ENCODE assay signal across 8 cellular contexts in the genomic region with DNA sequence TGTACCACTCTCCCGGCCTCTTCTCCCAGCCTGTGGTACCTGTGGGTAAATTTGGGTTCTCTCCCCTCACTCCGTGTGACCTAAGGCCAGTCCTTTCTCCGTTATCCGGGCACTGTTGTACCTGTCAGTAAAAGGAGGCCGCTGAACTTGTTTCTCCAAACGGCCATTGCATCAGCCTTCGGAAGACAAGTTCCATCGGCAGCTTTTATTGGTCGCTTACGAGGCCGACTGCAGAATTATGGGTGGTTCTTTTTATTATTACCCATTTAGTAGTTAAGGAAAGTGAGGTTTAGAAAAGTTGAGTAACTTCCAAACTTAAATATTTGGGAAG. TPM values are rescaled to one million over a fixed set of nuclear protein-coding genes. Genes with fewer than 3 reads are reported as not detected.
DNase-seq lines count a peak whose midpoint lies in the region; ATAC-seq, FAIRE-seq and TF ChIP-seq lines count a peak whose summit lies in the region.

No MANE protein-coding gene starts in this region.

- H3K27ac ChIP-seq in PC-9 (peak overlapping the region; percentile 80), lung (ENCODE audit: low read depth in 1 of 2, low read length in 1 of 2) (peak overlapping the region; percentile 86 to 92)

- FAIRE-seq in RCC 7860 (lab: Jason Lieb, UNC) = no peak

- H3K79me2 ChIP-seq in PC-9 (ENCODE audit: low read depth) = peaks cover 53% of the 10 kb centered on the region

- 0 to 2% methylated on average over 11 of the region's 11 CpGs for WGBS in lung, 2 donors

- H3K9me3 ChIP-seq in PC-9 (ENCODE audit: insufficient read depth, low read depth) (no peaks in the 10 kb centered on the region), lung (ENCODE audit: control insufficient read depth in 2 of 2, insufficient read depth in 1 of 2, low read length in 1 of 2) (no peaks in the 10 kb centered on the region)

- CTCF ChIA-PET in PC-9 (lab: Charles Lee) = interaction anchor here (0.6 kb wide), 1 partner anchor 226 kb away, joined by 3 read pairs; no protein-coding TSS in a partner anchor

- peak overlapping the region; percentile 92 for H3K27ac Mint-ChIP-seq in type B pancreatic cell

- peak; percentile 1 for ATAC-seq in lung (ENCODE audit: insufficient read depth, low FRiP score)

- no peak for TF ChIP-seq CTCF in PC-9 (conservative IDR thresholded peaks at IDR 0.05)
- TF ChIP-seq CTCF in choroid plexus epithelial cell (conservative IDR thresholded peaks at IDR 0.05; ENCODE audit: low read depth, low read length) = no peak
- no peak for TF ChIP-seq CTCF in lung (IDR thresholded peaks at IDR 0.05; ENCODE audit: control extremely low read depth, extremely low read depth)
- TF ChIP-seq CTCF in type B pancreatic cell (conservative IDR thresholded peaks at IDR 0.05) = no peak

- H3F3A ChIP-seq in PC-9 (ENCODE audit: insufficient read depth, low read depth) = peaks cover 27% of the 10 kb centered on the region; the same call in 1 of the 2 replicates

- H3K9me3 Mint-ChIP-seq in type B pancreatic cell = no peaks in the 10 kb centered on the region

- BruUV-seq in PC-9 (replicated peaks; lab: Mats Ljungman, UMichigan) = no TSS peak

- peaks cover 13% of the 10 kb centered on the region for H3K4me1 Mint-ChIP-seq in type B pancreatic cell (ENCODE audit: unreplicated experiment)

- H3K4me3 Mint-ChIP-seq in type B pancreatic cell = peak overlapping the region; percentile 97

- H3K27me3 Mint-ChIP-seq in type B pancreatic cell = no peaks in the 10 kb centered on the region

- intact Hi-C loops in PC-9 (cut with micrococcal nuclease; ENCODE audit: unreplicated experiment) = loop anchor here (2.0 to 5.0 kb wide), 2 partner anchors 73 to 219 kb away; no protein-coding TSS in a partner anchor

- H3K4me1 ChIP-seq in PC-9 (replicated peaks; ENCODE audit: insufficient read depth) (peaks cover 16% of the 10 kb centered on the region), lung (ENCODE audit: control insufficient read depth in 2 of 2, insufficient read depth in 2 of 2, low read length in 2 of 2) (peaks cover 0 to 7% of the 10 kb centered on the region in 2 donors)

- no peaks in the 10 kb centered on the region for H3K9me2 ChIP-seq in PC-9 (ENCODE audit: insufficient read depth)

- H3K4me3 ChIP-seq in H7 (ENCODE audit: insufficient read depth, low read depth, low read length) (peak overlapping the region; percentile 79), PC-9 (peak overlapping the region; percentile 95), choroid plexus epithelial cell (ENCODE audit: low read depth, low read length) (peak overlapping the region; percentile 98), lung (peak overlapping the region; percentile 93)

- H2AFZ ChIP-seq in PC-9 = peak overlapping the region; percentile 98

- H3K27me3 ChIP-seq in H7 (ENCODE audit: control insufficient read depth, insufficient read depth, low read length) (no peaks in the 10 kb centered on the region), PC-9 (ENCODE audit: insufficient read depth, low read depth) (no peaks in the 10 kb centered on the region), lung (ENCODE audit: control insufficient read depth, insufficient read depth) (no peaks in the 10 kb centered on the region)

- peak overlapping the region; percentile 98 for H3K4me2 ChIP-seq in PC-9

- H3K36me3 Mint-ChIP-seq in type B pancreatic cell = peaks cover 19% of the 10 kb centered on the region

- H3K36me3 ChIP-seq in H7 (replicated peaks; ENCODE audit: control insufficient read depth, insufficient read depth, low read length) (peaks cover 26% of the 10 kb centered on the region), PC-9 (ENCODE audit: low read depth) (peaks cover 40% of the 10 kb centered on the region), lung (ENCODE audit: control insufficient read depth in 2 of 2, insufficient read depth in 2 of 2, low read length in 2 of 2) (peaks cover 16 to 25% of the 10 kb centered on the region in 2 donors)

- peak; percentile 31 for DNase-seq in D341Med (ENCODE audit: low spot score)
- peak; percentile 65 for DNase-seq in H7
- peak; percentile 16 to 51 for DNase-seq in PC-9
- peak; percentile 62 for DNase-seq in choroid plexus epithelial cell (ENCODE audit: low read depth)
- no peak for DNase-seq in lung (ENCODE audit: low spot score)
- DNase-seq in type B pancreatic cell (ENCODE audit: extremely low spot score, unreplicated experiment) = no peak
- no peak for DNase-seq in RCC 7860 (ENCODE audit: low spot score)
- no peak for DNase-seq in cortex of kidney (lab: John Stamatoyannopoulos, UW)

- peaks cover 18% of the 10 kb centered on the region for H4K20me1 ChIP-seq in PC-9 (ENCODE audit: insufficient read depth)

- POLR2A ChIA-PET in PC-9 (lab: Charles Lee; ENCODE audit: unreplicated experiment) = no interaction called here

RNA-seq across cellular contexts. Expression of gene GRPEL2, which starts 0.6 kb away (rescaled TPM):
- total RNA-seq in H7 (2014; rRNA removed; shearing (Covaris generic)) = 36.1 and 37.0 TPM in 2 replicates
- total RNA-seq in PC-9 (2021) (32.4 and 36.9 TPM in 2 replicates), lung (10 to 100 TPM; 19.2 to 20.2 TPM), type B pancreatic cell (ENCODE audit: low replicate concordance) (19.1 and 22.6 TPM in 2 replicates)
- polyA plus RNA-seq in lung = 10 to 100 TPM in 1 of 2 donors, 1 to 10 TPM in 1; 6.6 to 12.7 TPM

RNA-seq across cellular contexts. Expression of gene PCYOX1L, which starts 12.0 kb away (rescaled TPM):
- 6.5 and 9.4 TPM in 2 replicates for total RNA-seq in H7 (2014; rRNA removed; shearing (Covaris generic))
- total RNA-seq in PC-9 (2021) = 7.4 and 8.3 TPM in 2 replicates
- total RNA-seq in lung = 1 to 10 TPM; 7.9 to 9.3 TPM
- 1 to 10 TPM; 4.8 to 6.8 TPM for polyA plus RNA-seq in lung
- 8.2 and 18.5 TPM in 2 replicates for total RNA-seq in type B pancreatic cell (ENCODE audit: low replicate concordance)

RNA-seq across cellular contexts. Expression of gene IL17B, which starts 33.2 kb away (rescaled TPM):
- total RNA-seq in H7 (2014; rRNA removed; shearing (Covaris generic)) = not detected in 2 replicates
- total RNA-seq in PC-9 (2021) (not detected in 2 replicates), lung (1 to 10 TPM in 1 of 2 donors, under 1 TPM in 1; 0.34 to 1.3 TPM), type B pancreatic cell (ENCODE audit: low replicate concordance) (0.46 TPM in 1 of 2 replicates, not detected in the other)
- under 1 TPM; 0.26 to 0.44 TPM for polyA plus RNA-seq in lung

Comparison
In these comparisons a context has a peak if more than half of its experiments do, and no peak if none do; other contexts are left out.
1. DNase-seq: peak in D341Med (single experiment), H7 (single experiment), PC-9 (2 of 2) and choroid plexus epithelial cell (single experiment); none in lung (single experiment), type B pancreatic cell (single experiment), RCC 7860 (single experiment) and cortex of kidney (single experiment).
2. Peak in every context shown above with its lines, with median percentiles within 50 percentile points of each other: H3K4me3 ChIP-seq.